In the genomic region with DNA sequence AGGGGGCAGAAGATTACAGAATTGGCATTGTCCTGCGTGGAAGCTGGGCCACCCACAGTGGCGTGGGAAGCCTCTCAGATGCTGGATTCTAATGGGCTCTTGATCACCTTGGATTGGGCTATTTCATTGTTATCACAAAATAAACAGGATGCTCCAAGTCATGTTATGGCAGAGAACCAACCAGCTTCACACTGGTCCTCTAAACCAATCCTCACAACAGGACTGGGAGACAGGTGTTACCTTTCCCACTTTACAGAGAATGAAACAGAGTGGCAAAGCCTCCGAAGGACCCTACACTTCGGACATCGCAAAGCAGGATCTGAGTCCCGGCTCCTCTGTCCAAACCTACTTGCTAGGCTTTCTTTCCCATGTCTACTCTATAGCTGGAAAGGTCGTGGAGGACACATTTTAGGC, we compare ENCODE assay signal across 8 cellular contexts. TPM values are rescaled to one million over a fixed set of nuclear protein-coding genes. Genes with fewer than 3 reads are reported as not detected.
A peak's percentile ranks its signal among the peaks of the same experiment; 100 is the strongest.
DNase-seq lines count a peak whose midpoint lies in the region; ATAC-seq and TF ChIP-seq lines count a peak whose summit lies in the region.

No MANE protein-coding gene starts in this region.

- BruUV-seq in Panc1 (replicated peaks; lab: Mats Ljungman, UMichigan), result no TSS peak

- 10 to 15% methylated on average over 7 of the region's 7 CpGs for WGBS in esophagus, 2 donors
- WGBS in ovary, 3 donors, result 6 to 8% (median 7%) methylated on average over 7 of the region's 7 CpGs

- H3K9me3 ChIP-seq in Panc1 (ENCODE audit: control insufficient read depth, insufficient read depth, low read depth, low read length), result no peaks in the 10 kb centered on the region
- H3K9me3 ChIP-seq in esophagus (ENCODE audit: control insufficient read depth in 2 of 2, insufficient read depth in 1 of 2, low read depth in 1 of 2, low read length in 1 of 2), result no peaks in the 10 kb centered on the region
- no peaks in the 10 kb centered on the region for H3K9me3 ChIP-seq in ovary

- H3K36me3 ChIP-seq in Panc1 (ENCODE audit: control insufficient read depth, insufficient read depth, low read length) (peaks cover 2% of the 10 kb centered on the region; the same call in 1 of the 2 replicates), esophagus (ENCODE audit: control insufficient read depth in 2 of 2, insufficient read depth in 2 of 2, low read length in 1 of 2) (no peaks in the 10 kb centered on the region), ovary (no peaks in the 10 kb centered on the region)

- H3K27me3 ChIP-seq in Panc1 (ENCODE audit: control insufficient read depth, insufficient read depth, low read length), result no peaks in the 10 kb centered on the region
- H3K27me3 ChIP-seq in esophagus (ENCODE audit: control insufficient read depth in 1 of 2, insufficient read depth in 2 of 2, low read length in 2 of 2), result no peaks in the 10 kb centered on the region
- no peaks in the 10 kb centered on the region for H3K27me3 ChIP-seq in ovary

- intact Hi-C loops in Panc1 (cut with micrococcal nuclease; ENCODE audit: unreplicated experiment), result no loop called here
- intact Hi-C loops in ovary (cut with DNase I), result no loop called here

- no peak for TF ChIP-seq CTCF in GM12864 (IDR thresholded peaks at IDR 0.05; ENCODE audit: low read depth, low read length, missing control alignments)
- TF ChIP-seq CTCF in Panc1 (IDR thresholded peaks at IDR 0.05), result no peak
- no peak for TF ChIP-seq CTCF in ovary (IDR thresholded peaks at IDR 0.05)

- H3K4me1 ChIP-seq in Panc1 (ENCODE audit: control insufficient read depth, insufficient read depth, low read length) (peaks cover 48% of the 10 kb centered on the region), esophagus (ENCODE audit: control insufficient read depth in 2 of 2, insufficient read depth in 2 of 2, low read length in 1 of 2) (peaks cover 8 to 18% of the 10 kb centered on the region in 2 donors), ovary (ENCODE audit: insufficient read depth) (peaks cover 26% of the 10 kb centered on the region)

- POLR2A ChIA-PET in Panc1 (lab: Charles Lee), result no interaction called here

- no peak for TF ChIP-seq EP300 in ovary (IDR thresholded peaks at IDR 0.05)

- DNase-seq in GM12864 (ENCODE audit: low read depth) (no peak), Panc1 (ENCODE audit: low read depth, low spot score) (no peak), ovary (peak in 1 of 5 donors; percentile 29), amniotic stem cell (lab: John Stamatoyannopoulos, UW) (no peak)

- H3K4me3 ChIP-seq in GM12864 (ENCODE audit: low read depth, low read length) (peak overlapping the region; percentile 79), Panc1 (ENCODE audit: low read depth in 2 of 2, low read length in 2 of 2) (peak overlapping the region; percentile 87 to 88), esophagus (ENCODE audit: low read depth in 1 of 2, low read length in 2 of 2) (peak overlapping the region; percentile 67 to 79), ovary (peak overlapping the region; percentile 83)

- peak overlapping the region; percentile 86 for H3K27ac ChIP-seq in Panc1 (ENCODE audit: low read length)
- peak overlapping the region; percentile 88 to 96 for H3K27ac ChIP-seq in esophagus (ENCODE audit: low read depth in 2 of 2, low read length in 1 of 2)
- H3K27ac ChIP-seq in ovary, result peak overlapping the region; percentile 84 to 89

- ATAC-seq in Panc1 (peak; percentile 23), GM18519 (IDR thresholded peaks at IDR 0.05; ENCODE audit: low FRiP score, unreplicated experiment) (no peak), GM21447 (IDR thresholded peaks at IDR 0.05; ENCODE audit: unreplicated experiment) (no peak), GM19351 (IDR thresholded peaks at IDR 0.05; ENCODE audit: unreplicated experiment) (no peak)

- no peak for TF ChIP-seq POLR2A in ovary (IDR thresholded peaks at IDR 0.05)

- CTCF ChIA-PET in Panc1 (lab: Charles Lee), result interaction anchor here (0.9 to 1.5 kb wide), 2 partner anchors 10 to 69 kb away, joined by 3 to 4 read pairs; a partner anchor contains a TSS

- in situ Hi-C loops in Panc1 (cut with HindIII; ENCODE audit: low pct_unique_long_range_greater_than_20kb, low sequenced_read_pairs), result no loop called here

RNA-seq across cellular contexts. Expression of a gene that starts 0.4 kb away (rescaled TPM):
- total RNA-seq in Panc1 (2021; ENCODE audit: unreplicated experiment), result 55.2 TPM
- 75.0 TPM for polyA plus RNA-seq in Panc1 (2012; ENCODE audit: insufficient read length)
- 1 to 10 TPM; 4.5 to 9.6 TPM for polyA plus RNA-seq in esophagus
- total RNA-seq in ovary, result 10 to 100 TPM; 14.7 to 33.6 (median 24.4) TPM
- polyA plus RNA-seq in ovary, result 10 to 100 TPM; 19.4 to 20.9 TPM

RNA-seq across cellular contexts. Expression of a gene that starts 19.3 kb away (rescaled TPM):
- 66.8 TPM for total RNA-seq in Panc1 (2021; ENCODE audit: unreplicated experiment)
- 33.5 TPM for polyA plus RNA-seq in Panc1 (2012; ENCODE audit: insufficient read length)
- polyA plus RNA-seq in esophagus, result 10 to 100 TPM; 15.5 to 15.7 TPM
- total RNA-seq in ovary, result 10 to 100 TPM; 55.2 to 87.4 (median 69.0) TPM
- 10 to 100 TPM; 27.0 to 76.5 TPM for polyA plus RNA-seq in ovary
